27 cellular contexts compared by ENCODE assay signal in the genomic region with DNA sequence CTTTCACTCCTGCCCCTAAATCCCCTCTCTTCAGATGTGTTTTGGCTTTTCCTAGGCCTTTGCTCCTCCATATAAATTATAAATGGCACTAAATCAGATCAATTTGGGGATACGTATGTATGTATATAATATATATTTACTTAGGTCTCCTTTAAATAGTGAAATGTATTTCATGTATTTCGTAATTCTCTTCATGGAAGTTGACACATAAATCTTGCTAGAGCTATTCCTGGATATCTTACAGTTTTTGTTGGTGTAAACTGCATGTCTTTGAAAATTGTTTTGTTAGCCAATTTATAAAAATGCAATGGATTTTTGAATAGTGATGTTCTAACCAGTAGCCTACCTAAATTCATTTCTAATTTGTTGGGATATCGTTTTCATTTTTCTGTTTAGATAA. TPM values are rescaled to one million over a fixed set of nuclear protein-coding genes. Genes with fewer than 3 reads are reported as not detected.
"Had no signal": no experiment of that assay in that cellular context is flagged by ENCODE, and none has a peak within 500 bp of the region (broad histone marks: within the 10 kb centered on the region; RNA-seq: fewer than 3 reads in every experiment).

No MANE protein-coding gene starts in this region.

- DNase-seq: colonic mucosa; effector CD8-positive, alpha-beta T cell; foreskin melanocyte; glutamatergic neuron; heart right ventricle; hippocampal formation; left cardiac atrium; left lung; mesenchymal stem cell; naive thymus-derived CD4-positive, alpha-beta T cell; sigmoid colon; stimulated activated CD4-positive, alpha-beta T cell treated with anti-CD3 and anti-CD28 coated beads, Interleukin-2, amount 100 ng/mL, for 24 hours; stimulated activated CD4-positive, alpha-beta T cell treated with anti-CD3 and anti-CD28 coated beads, Interleukin-4, amount 100 ng/mL, for 24 hours; stimulated activated naive CD4-positive, alpha-beta T cell treated with Interleukin-2 at 50 U/mL for 16 hours; substantia nigra; upper lobe of left lung had no signal

- H2AFZ ChIP-seq: neural progenitor cell had no signal

- H3K36me3 ChIP-seq: colonic mucosa, neural progenitor cell had no signal

- H3K4me3 ChIP-seq: colonic mucosa, esophagus muscularis mucosa, heart right ventricle, left lung, neural progenitor cell, prostate gland, right atrium auricular region, sigmoid colon, thoracic aorta, tibial nerve, upper lobe of left lung had no signal

- H3K9ac ChIP-seq: neural progenitor cell had no signal

- ATAC-seq: heart right ventricle; left cardiac atrium; left lung; naive thymus-derived CD4-positive, alpha-beta T cell; stimulated activated effector memory CD8-positive, alpha-beta T cell treated with anti-CD3 and anti-CD28 coated beads, Interleukin-12 subunit alpha, Interleukin-12 subunit beta, amount 100 ng/mL, for 72 hours had no signal

- H3K27ac ChIP-seq: colonic mucosa, esophagus muscularis mucosa, heart right ventricle, left lung, neural progenitor cell, prostate gland, right atrium auricular region, sigmoid colon, thoracic aorta, tibial nerve, upper lobe of left lung had no signal

- H3K4me2 ChIP-seq: neural progenitor cell had no signal

- H3K27me3 ChIP-seq: colonic mucosa, esophagus muscularis mucosa, heart right ventricle, left lung, neural progenitor cell, right atrium auricular region, sigmoid colon, tibial nerve, upper lobe of left lung had no signal

- FAIRE-seq: endothelial cell of umbilical vein, islet of Langerhans, urothelium cell line had no signal

- H3K9me3 ChIP-seq: colonic mucosa, esophagus muscularis mucosa, heart right ventricle, left lung, prostate gland, right atrium auricular region, sigmoid colon, thoracic aorta, tibial nerve, upper lobe of left lung had no signal

- H3K4me1 ChIP-seq: colonic mucosa, neural progenitor cell, prostate gland, right atrium auricular region had no signal

RNA-seq across cellular contexts. Expression of a gene that starts 18.1 kb away (rescaled TPM):
- total RNA-seq: kidney epithelial cell had no signal
- polyA plus RNA-seq: naive thymus-derived CD4-positive, alpha-beta T cell had no signal
